ENCODE assay signal across 10 cellular contexts in genomic region chr3:129087138-129087702, GRCh38. TPM values are rescaled to one million over a fixed set of nuclear protein-coding genes. Genes with fewer than 3 reads are reported as not detected.
DNase-seq lines count a peak whose midpoint lies in the region; ATAC-seq and TF ChIP-seq lines count a peak whose summit lies in the region.
"Had no signal": no experiment of that assay in that cellular context is flagged by ENCODE, and none has a peak within 500 bp of the region (broad histone marks: within the 10 kb centered on the region; RNA-seq: fewer than 3 reads in every experiment).

No MANE protein-coding gene starts in this region.

- ATAC-seq in Right ventricle myocardium superior (ENCODE audit: poor library complexity) (peak; percentile 67), HG03571 (IDR thresholded peaks at IDR 0.05; ENCODE audit: unreplicated experiment) (no peak)

- DNase-seq in AG20443 (ENCODE audit: low spot score): peak; percentile 68
- DNase-seq in breast epithelium (ENCODE audit: low spot score in 2 of 2): peak; percentile 58 to 65
- DNase-seq in Right ventricle myocardium superior: peak; percentile 67
- peak; percentile 93 for DNase-seq in osteoblast (ENCODE audit: insufficient read length, low spot score, missing footprints)
- no peak for DNase-seq in stimulated activated CD4-positive, alpha-beta T cell treated with anti-CD3 and anti-CD28 coated beads, Interleukin-2, amount 100 ng/mL, for 24 hours
- no peak for DNase-seq in NAMALWA (ENCODE audit: low spot score)
- no peak for DNase-seq in NCI-H2081 treated with DMSO at 0.1 percent for 48 hours (lab: John Stamatoyannopoulos, UW)
- DNase-seq: activated T-cell treated with anti-CD3 and anti-CD28 coated beads for 4 hours had no signal

- H3K27ac ChIP-seq in breast epithelium: peak overlapping the region; percentile 95 to 96
- H3K27ac ChIP-seq in osteoblast (ENCODE audit: low read depth, low read length): no peak overlapping the region

- intact Hi-C loops in breast epithelium (cut with DNase I; ENCODE audit: low total_unique reads): no loop called here
- intact Hi-C loops in Right ventricle myocardium superior (cut with DNase I): no loop called here

- no peak for TF ChIP-seq POLR2A in breast epithelium (IDR thresholded peaks at IDR 0.05)

- no peaks in the 10 kb centered on the region for H3K79me2 ChIP-seq in osteoblast (ENCODE audit: insufficient read depth, low read length)

- no peaks in the 10 kb centered on the region for H3K9me3 ChIP-seq in breast epithelium
- H3K9me3 ChIP-seq in osteoblast (ENCODE audit: low read depth, low read length): no peaks in the 10 kb centered on the region

- no peak overlapping the region for H2AFZ ChIP-seq in osteoblast (ENCODE audit: low read length)

- no peaks in the 10 kb centered on the region for H3K36me3 ChIP-seq in breast epithelium
- peaks cover 7% of the 10 kb centered on the region for H3K36me3 ChIP-seq in osteoblast (ENCODE audit: insufficient read depth, low read length)

- H3K4me3 ChIP-seq in breast epithelium (no peak overlapping the region), osteoblast (ENCODE audit: insufficient read depth, low read length) (no peak overlapping the region)

- TF ChIP-seq CTCF in breast epithelium (IDR thresholded peaks at IDR 0.05) (no peak), osteoblast (IDR thresholded peaks at IDR 0.05; ENCODE audit: extremely low read depth, low read depth, low read length) (no peak)

- H3K4me1 ChIP-seq in breast epithelium (peaks cover 0 to 4% of the 10 kb centered on the region in 2 donors), osteoblast (ENCODE audit: insufficient read depth, low read length) (peaks cover 3% of the 10 kb centered on the region)

- no peaks in the 10 kb centered on the region for H3K27me3 ChIP-seq in breast epithelium
- H3K27me3 ChIP-seq in osteoblast (ENCODE audit: insufficient read depth, low read length): no peaks in the 10 kb centered on the region

- H4K20me1 ChIP-seq in osteoblast (ENCODE audit: insufficient read depth, low read length): no peaks in the 10 kb centered on the region

- no peak overlapping the region for H3K4me2 ChIP-seq in osteoblast (ENCODE audit: insufficient read depth, low read length)

RNA-seq across cellular contexts. Expression of gene GP9, which starts 26.6 kb away (rescaled TPM):
- total RNA-seq in breast epithelium (under 1 TPM in 1 of 3 donors, not detected in 2; 0.48 TPM), Right ventricle myocardium superior (not detected), osteoblast (not detected in 2 replicates)
- total RNA-seq: renal cortical epithelial cell had no signal

RNA-seq across cellular contexts. Expression of gene RAB43, which starts 34.4 kb away (rescaled TPM):
- total RNA-seq in breast epithelium: 10 to 100 TPM in 2 of 3 donors, 1 to 10 TPM in 1; 5.6 to 17.0 (median 17.0) TPM
- 5.1 TPM for total RNA-seq in Right ventricle myocardium superior
- total RNA-seq in osteoblast: 13.4 and 14.1 TPM in 2 replicates

Comparison
In these comparisons a context has a peak if more than half of its experiments do, and no peak if none do; other contexts are left out.
1. DNase-seq: peak in AG20443 (single experiment), breast epithelium (2 of 2), Right ventricle myocardium superior (single experiment) and osteoblast (single experiment); none in stimulated activated CD4-positive, alpha-beta T cell treated with anti-CD3 and anti-CD28 coated beads, Interleukin-2, amount 100 ng/mL, for 24 hours (0 of 2), NAMALWA (single experiment) and NCI-H2081 treated with DMSO at 0.1 percent for 48 hours (single experiment).